In the genomic region with DNA sequence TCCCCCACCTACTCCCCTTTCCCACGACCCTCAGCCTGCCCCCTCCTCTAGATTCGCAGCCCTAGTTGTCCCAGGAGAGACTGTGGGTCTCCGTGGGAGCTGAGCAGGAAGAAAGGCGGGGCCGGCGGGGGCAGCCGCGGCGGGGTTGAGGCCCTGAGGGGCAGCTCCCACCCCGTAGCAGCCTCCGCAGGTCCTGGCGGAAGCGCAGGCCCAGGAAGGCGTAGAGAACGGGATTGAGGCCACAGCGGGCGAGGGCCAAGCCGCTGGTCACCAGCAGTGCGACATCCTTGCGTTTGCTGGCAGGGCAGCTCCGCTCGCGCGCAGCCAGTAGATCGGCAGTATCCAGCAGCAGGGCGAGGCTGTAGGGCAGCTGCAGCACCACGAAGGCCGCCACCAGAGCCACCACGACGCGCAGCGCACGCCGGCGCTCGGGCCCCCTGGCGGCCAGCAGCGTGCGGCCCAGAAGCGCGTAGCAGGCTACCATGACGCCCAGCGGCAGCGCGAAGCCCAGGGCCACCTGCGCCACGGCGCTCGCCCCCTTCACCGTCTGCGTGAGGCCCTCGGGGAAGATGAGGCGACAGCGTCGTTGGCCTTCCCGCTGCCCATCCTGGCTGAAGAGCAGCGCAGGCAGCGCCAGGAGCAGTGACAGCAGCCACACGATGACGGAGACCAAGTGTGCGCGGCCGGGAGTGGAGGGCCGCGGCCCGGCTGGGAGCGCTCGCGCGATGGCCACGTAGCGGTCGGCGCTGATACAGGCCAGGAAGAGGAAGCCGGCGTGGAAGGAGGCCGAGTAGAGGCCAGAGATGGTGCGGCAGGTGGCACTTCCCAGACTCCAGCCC, we compare ENCODE assay signal across 8 cellular contexts. TPM values are rescaled to one million over a fixed set of nuclear protein-coding genes. Genes with fewer than 3 reads are reported as not detected.
DNase-seq lines count a peak whose midpoint lies in the region; ATAC-seq, FAIRE-seq and TF ChIP-seq lines count a peak whose summit lies in the region.

No MANE protein-coding gene starts in this region.

- dilution Hi-C loops in keratinocyte (cut with MboI; ENCODE audit: extremely low pct_ligation_motif_present, low sequenced_read_pairs) = no loop called here

- peaks cover 44% of the 10 kb centered on the region for H3K4me1 ChIP-seq in keratinocyte (ENCODE audit: control insufficient read depth, extremely low read depth, insufficient read depth, low read length)

- H3K4me2 ChIP-seq in keratinocyte (ENCODE audit: control insufficient read depth, extremely low read depth, insufficient read depth, low read depth, low read length) = peak overlapping the region; percentile 86

- H3K36me3 Mint-ChIP-seq in central memory CD8-positive, alpha-beta T cell (ENCODE audit: insufficient read depth) = peaks cover 12% of the 10 kb centered on the region

- H3K79me2 ChIP-seq in keratinocyte (ENCODE audit: control insufficient read depth, insufficient read depth, low read length) = peaks cover 14% of the 10 kb centered on the region

- no peak for FAIRE-seq in keratinocyte (lab: Jason Lieb, UNC)

- TF ChIP-seq CTCF in WERI-Rb-1 (IDR thresholded peaks at IDR 0.05; ENCODE audit: low read depth, low read length) (no peak), keratinocyte (optimal IDR thresholded peaks at IDR 0.05 in 1 of 3, IDR thresholded peaks at IDR 0.05 in 1 of 3, conservative IDR thresholded peaks at IDR 0.05 in 1 of 3; ENCODE audit: extremely low read depth in 1 of 3, insufficient read depth in 2 of 3, low read length in 3 of 3) (peak; percentile 74 to 90 (median 89))

- H3K36me3 ChIP-seq in WERI-Rb-1 (peaks cover 6% of the 10 kb centered on the region), keratinocyte (ENCODE audit: control insufficient read depth in 2 of 2, extremely low read depth in 1 of 2, insufficient read depth in 2 of 2, low read length in 2 of 2) (no peaks in the 10 kb centered on the region)

- H3K27ac ChIP-seq in WERI-Rb-1 (peak overlapping the region; percentile 98), keratinocyte (ENCODE audit: control insufficient read depth, insufficient read depth, low read length) (peak overlapping the region; percentile 76)

- H3K27ac Mint-ChIP-seq in central memory CD8-positive, alpha-beta T cell (ENCODE audit: low read depth) = no peak overlapping the region

- H3K4me1 Mint-ChIP-seq in central memory CD8-positive, alpha-beta T cell = peaks cover 61% of the 10 kb centered on the region

- peak overlapping the region; percentile 68 for H3K9ac ChIP-seq in keratinocyte (ENCODE audit: control insufficient read depth, extremely low read depth, insufficient read depth, low read length)

- peaks cover 2% of the 10 kb centered on the region for H4K20me1 ChIP-seq in keratinocyte (ENCODE audit: control insufficient read depth, extremely low read depth, insufficient read depth, low read length)

- peak overlapping the region; percentile 95 for H2AFZ ChIP-seq in keratinocyte (ENCODE audit: control insufficient read depth, low read length)

- H3K9me3 ChIP-seq in WERI-Rb-1 (ENCODE audit: severe bottlenecking) (no peaks in the 10 kb centered on the region), keratinocyte (ENCODE audit: control insufficient read depth, low read depth, low read length) (no peaks in the 10 kb centered on the region)

- H3K4me3 ChIP-seq in WERI-Rb-1 (ENCODE audit: low read depth, low read length) = no peak overlapping the region
- H3K4me3 ChIP-seq in keratinocyte (ENCODE audit: control insufficient read depth in 2 of 3, extremely low read depth in 1 of 3, insufficient read depth in 2 of 3, low read depth in 1 of 3, low read length in 3 of 3) = peak overlapping the region; percentile 15 to 67 (median 46)

- DNase-seq in activated T-cell treated with anti-CD3 and anti-CD28 coated beads for 1 hour (ENCODE audit: low read depth) (peak; percentile 64), activated T-cell treated with anti-CD3 and anti-CD28 coated beads for 4 hours (no peak), NCI-H146 treated with DMSO at 0.1 percent for 48 hours (lab: John Stamatoyannopoulos, UW; ENCODE audit: unreplicated experiment) (peak; percentile 56), WERI-Rb-1 (peak; percentile 42), keratinocyte (ENCODE audit: low read depth, low spot score) (no peak), NCI-H2196 treated with DMSO at 0.1 percent for 48 hours (lab: John Stamatoyannopoulos, UW; ENCODE audit: unreplicated experiment) (no peak)
- peak; percentile 53 to 66 for DNase-seq in central memory CD8-positive, alpha-beta T cell (ENCODE audit: low spot score in 2 of 2)
- DNase-seq in stimulated activated CD4-positive, alpha-beta T cell treated with anti-CD3 and anti-CD28 coated beads, Interleukin-12 subunit alpha, Interleukin-12 subunit beta, amount 100 ng/mL, for 48 hours (ENCODE audit: low read depth in 2 of 3, low spot score in 1 of 3) = peak; percentile 54 to 70 (median 60)

- peak; percentile 61 for ATAC-seq in central memory CD8-positive, alpha-beta T cell (replicated peaks; ENCODE audit: extremely low read depth, poor library complexity, severe bottlenecking)

- H3K27me3 ChIP-seq in WERI-Rb-1 (ENCODE audit: insufficient read depth, low read depth, severe bottlenecking) (no peaks in the 10 kb centered on the region), keratinocyte (ENCODE audit: control insufficient read depth, extremely low read depth, insufficient read depth, low read length) (no peaks in the 10 kb centered on the region)

- H3K27me3 Mint-ChIP-seq in central memory CD8-positive, alpha-beta T cell = peaks cover 52% of the 10 kb centered on the region

- peak overlapping the region; percentile 85 for H3K4me3 Mint-ChIP-seq in central memory CD8-positive, alpha-beta T cell

- H3K9me3 Mint-ChIP-seq in central memory CD8-positive, alpha-beta T cell = no peaks in the 10 kb centered on the region

- H3K9me1 ChIP-seq in keratinocyte (ENCODE audit: control insufficient read depth, extremely low read depth, insufficient read depth, low read length) = no peaks in the 10 kb centered on the region

RNA-seq across cellular contexts. Expression of a gene that starts 1.9 kb away (rescaled TPM):
- 0.02 to 0.05 TPM (median 0.03 TPM) in 3 replicates for polyA plus RNA-seq in keratinocyte
- polyA plus RNA-seq in keratinocyte (2011; ENCODE audit: low read depth) = not detected
- not detected in 2 replicates for polyA plus RNA-seq in keratinocyte (2011; cell fraction: cytosol; rRNA removed)
- polyA plus RNA-seq in keratinocyte (2011; cell fraction: nucleus; rRNA removed) = 0.17 and 0.27 TPM in 2 replicates
- polyA plus RNA-seq in keratinocyte (2012; ENCODE audit: low replicate concordance) = 0.18 TPM in 1 of 2 replicates, not detected in the other
- polyA minus RNA-seq in keratinocyte = 0.20 TPM in 1 of 3 replicates, not detected in the others
- not detected for polyA minus RNA-seq in keratinocyte (2011; cell fraction: cytosol; rRNA and poly(A)+ RNA removed)
- polyA minus RNA-seq in keratinocyte (2011; cell fraction: nucleus; rRNA and poly(A)+ RNA removed) = not detected in 2 replicates

RNA-seq across cellular contexts. Expression of a gene that starts 2.6 kb away (rescaled TPM):
- polyA plus RNA-seq in keratinocyte = 0.46 to 2.0 TPM (median 0.71 TPM) in 3 replicates
- polyA plus RNA-seq in keratinocyte (2011; ENCODE audit: low read depth) = 0.26 TPM
- polyA plus RNA-seq in keratinocyte (2011; cell fraction: cytosol; rRNA removed) = 0.23 and 0.34 TPM in 2 replicates
- 3.2 and 3.7 TPM in 2 replicates for polyA plus RNA-seq in keratinocyte (2011; cell fraction: nucleus; rRNA removed)
- polyA plus RNA-seq in keratinocyte (2012; ENCODE audit: low replicate concordance) = 0.24 and 1.7 TPM in 2 replicates
- polyA minus RNA-seq in keratinocyte = 0.76 to 3.8 TPM (median 1.1 TPM) in 3 replicates
- polyA minus RNA-seq in keratinocyte (2011; cell fraction: cytosol; rRNA and poly(A)+ RNA removed) = not detected
- 1.8 and 2.3 TPM in 2 replicates for polyA minus RNA-seq in keratinocyte (2011; cell fraction: nucleus; rRNA and poly(A)+ RNA removed)

RNA-seq across cellular contexts. Expression of a gene that starts 2.9 kb away (rescaled TPM):
- 3.1 to 10.7 TPM (median 4.9 TPM) in 3 replicates for polyA plus RNA-seq in keratinocyte
- polyA plus RNA-seq in keratinocyte (2011; ENCODE audit: low read depth) = 11.6 TPM
- 2.5 and 7.9 TPM in 2 replicates for polyA plus RNA-seq in keratinocyte (2011; cell fraction: cytosol; rRNA removed)
- polyA plus RNA-seq in keratinocyte (2011; cell fraction: nucleus; rRNA removed) = 13.2 and 20.7 TPM in 2 replicates
- 10.7 and 25.0 TPM in 2 replicates for polyA plus RNA-seq in keratinocyte (2012; ENCODE audit: low replicate concordance)
- 2.9 to 4.3 TPM (median 3.1 TPM) in 3 replicates for polyA minus RNA-seq in keratinocyte
- 17.3 TPM for polyA minus RNA-seq in keratinocyte (2011; cell fraction: cytosol; rRNA and poly(A)+ RNA removed)
- polyA minus RNA-seq in keratinocyte (2011; cell fraction: nucleus; rRNA and poly(A)+ RNA removed) = 13.1 and 17.9 TPM in 2 replicates

RNA-seq across cellular contexts. Expression of a gene that starts 20.6 kb away (rescaled TPM):
- polyA plus RNA-seq in keratinocyte = 13.5 to 17.8 TPM (median 14.5 TPM) in 3 replicates
- 6.1 TPM for polyA plus RNA-seq in keratinocyte (2011; ENCODE audit: low read depth)
- 7.8 and 11.8 TPM in 2 replicates for polyA plus RNA-seq in keratinocyte (2011; cell fraction: cytosol; rRNA removed)
- polyA plus RNA-seq in keratinocyte (2011; cell fraction: nucleus; rRNA removed) = 58.1 and 66.0 TPM in 2 replicates
- polyA plus RNA-seq in keratinocyte (2012; ENCODE audit: low replicate concordance) = 17.2 and 18.2 TPM in 2 replicates
- polyA minus RNA-seq in keratinocyte = 9.2 to 20.5 TPM (median 9.6 TPM) in 3 replicates
- polyA minus RNA-seq in keratinocyte (2011; cell fraction: cytosol; rRNA and poly(A)+ RNA removed) = 6.7 TPM
- 9.0 and 10.3 TPM in 2 replicates for polyA minus RNA-seq in keratinocyte (2011; cell fraction: nucleus; rRNA and poly(A)+ RNA removed)

Comparison
In these comparisons a context has a peak if more than half of its experiments do, and no peak if none do; other contexts are left out.
1. DNase-seq: peak in activated T-cell treated with anti-CD3 and anti-CD28 coated beads for 1 hour (single experiment), NCI-H146 treated with DMSO at 0.1 percent for 48 hours (single experiment), WERI-Rb-1 (single experiment), central memory CD8-positive, alpha-beta T cell (2 of 2) and stimulated activated CD4-positive, alpha-beta T cell treated with anti-CD3 and anti-CD28 coated beads, Interleukin-12 subunit alpha, Interleukin-12 subunit beta, amount 100 ng/mL, for 48 hours (3 of 3); none in activated T-cell treated with anti-CD3 and anti-CD28 coated beads for 4 hours (single experiment), keratinocyte (single experiment) and NCI-H2196 treated with DMSO at 0.1 percent for 48 hours (single experiment).